11 cellular contexts compared by ENCODE assay signal in genomic region chr10:121984463-121984862, GRCh38.
"Had no signal": no experiment of that assay in that cellular context is flagged by ENCODE, and none has a peak within 500 bp of the region (broad histone marks: within the 10 kb centered on the region; RNA-seq: fewer than 3 reads in every experiment).

No MANE protein-coding gene starts in this region.

- FAIRE-seq: H1, H54 had no signal

- H3K27ac ChIP-seq: GM23248 had no signal

- ATAC-seq: GM23338, HCT116 had no signal

- H3K27ac Mint-ChIP-seq: GM23338, H9, HFFc6 had no signal

- H3K4me1 ChIP-seq: HAP-1 had no signal

- H3K36me3 ChIP-seq: HAP-1 had no signal

- H3K4me2 ChIP-seq: GM23338 had no signal

- H3K9ac ChIP-seq: GM23248 had no signal

- H3K4me3 Mint-ChIP-seq: GM23338, H9, HFFc6 had no signal

- H3K4me3 ChIP-seq: GM23248, GM23338, HAP-1 had no signal

- DNase-seq: GM23248, GOT3, H7, H9, HCEC 1CT, HFFc6 had no signal

- H2AFZ ChIP-seq: GM23248, GM23338 had no signal
